Comparison of ENCODE assay signal across 26 cellular contexts in the genomic region with DNA sequence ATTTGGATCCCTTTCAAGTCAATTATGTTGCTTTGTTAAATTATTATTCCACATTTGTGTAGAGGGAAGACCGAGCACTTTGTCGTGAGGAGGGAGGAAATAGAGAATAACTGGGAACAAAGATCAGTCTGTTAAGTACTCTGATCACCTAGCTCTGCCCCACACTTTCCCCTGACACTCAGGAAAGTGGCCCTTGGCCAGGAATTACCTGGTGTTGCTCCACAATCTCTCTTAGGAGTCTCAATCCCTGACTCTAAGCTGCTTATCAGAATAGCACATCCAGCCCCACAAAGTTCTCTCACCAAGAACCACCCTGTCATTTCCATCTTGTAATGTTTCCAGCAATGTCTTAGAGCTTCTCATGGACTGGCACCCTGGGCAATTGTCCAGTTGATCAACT.
"Had no signal": no experiment of that assay in that cellular context is flagged by ENCODE, and none has a peak within 500 bp of the region (broad histone marks: within the 10 kb centered on the region; RNA-seq: fewer than 3 reads in every experiment).

No MANE protein-coding gene starts in this region.

- H3K36me3 Mint-ChIP-seq: activated CD8-positive, alpha-beta memory T cell treated with anti-CD3 and anti-CD28 coated beads, Interleukin-2, amount 10 ng/mL, durations not matched to agents 7 days and 5 days; activated naive CD4-positive, alpha-beta T cell treated with anti-CD3 and anti-CD28 coated beads, Interleukin-2, amount 50 U/mL, for 24 hours; mesothelial cell of epicardium; naive thymus-derived CD8-positive, alpha-beta T cell; stimulated activated effector memory CD8-positive, alpha-beta T cell treated with anti-CD3 and anti-CD28 coated beads, Interleukin-12 subunit alpha, Interleukin-12 subunit beta, amount 100 ng/mL, for 72 hours; WTC11 had no signal

- H3K9me3 Mint-ChIP-seq: activated naive CD4-positive, alpha-beta T cell treated with anti-CD3 and anti-CD28 coated beads, Interleukin-2, amount 50 U/mL, for 24 hours; activated naive CD8-positive, alpha-beta T cell treated with anti-CD3 and anti-CD28 coated beads, Interleukin-2, amount 50 U/mL, for 24 hours; activated T-helper 2 cell treated with anti-CD3 and anti-CD28 coated beads, Interferon-gamma antibody, Interleukin-2, Interleukin-4, amounts not matched to agents 10 μg/mL and 5 μg/mL and 100 μg/mL, durations not matched to agents 14 hours and 24 hours and 36 hours; dendritic cell treated with granulocyte-macrophage colony-stimulating factor and Interleukin-4, amounts not matched to agents 40 ng/mL and 50 ng/mL, for 4 days; endodermal cell; mesothelial cell of epicardium; stimulated activated effector memory CD8-positive, alpha-beta T cell treated with anti-CD3 and anti-CD28 coated beads, Interleukin-12 subunit alpha, Interleukin-12 subunit beta, amount 100 ng/mL, for 72 hours; stimulated activated naive CD8-positive, alpha-beta T cell treated with anti-CD3 and anti-CD28 coated beads, Interleukin-15, Interleukin-2, amounts not matched to agents 100 ng/mL and 50 ng/mL, for 24 hours; WTC11 had no signal

- H3K27me3 Mint-ChIP-seq: activated naive CD8-positive, alpha-beta T cell treated with anti-CD3 and anti-CD28 coated beads, Interleukin-2, amount 50 U/mL, for 24 hours; dendritic cell treated with granulocyte-macrophage colony-stimulating factor and Interleukin-4, amounts not matched to agents 40 ng/mL and 50 ng/mL, for 4 days; T-helper 17 cell had no signal

- H3K4me1 Mint-ChIP-seq: activated CD8-positive, alpha-beta memory T cell treated with anti-CD3 and anti-CD28 coated beads, Interleukin-2, amount 10 ng/mL, durations not matched to agents 7 days and 5 days; activated naive CD4-positive, alpha-beta T cell treated with anti-CD3 and anti-CD28 coated beads, Interleukin-2, amount 50 U/mL, for 24 hours; activated naive CD8-positive, alpha-beta T cell treated with anti-CD3 and anti-CD28 coated beads, Interleukin-2, amount 50 U/mL, for 24 hours; naive thymus-derived CD8-positive, alpha-beta T cell; stimulated activated effector memory CD8-positive, alpha-beta T cell treated with anti-CD3 and anti-CD28 coated beads, Interleukin-12 subunit alpha, Interleukin-12 subunit beta, amount 100 ng/mL, for 72 hours; T-helper 17 cell had no signal

- ATAC-seq: activated CD8-positive, alpha-beta memory T cell treated with anti-CD3 and anti-CD28 coated beads, Interleukin-2, amount 10 ng/mL, durations not matched to agents 7 days and 5 days; activated CD8-positive, alpha-beta T cell treated with anti-CD3 and anti-CD28 coated beads, Interleukin-2, amount 10 ng/mL, durations not matched to agents 7 days and 5 days; activated naive CD8-positive, alpha-beta T cell treated with anti-CD3 and anti-CD28 coated beads, Interleukin-2, amount 50 U/mL, for 24 hours; esophagus mucosa; naive thymus-derived CD8-positive, alpha-beta T cell; sciatic nerve; stimulated activated effector memory CD8-positive, alpha-beta T cell treated with anti-CD3 and anti-CD28 coated beads, Interleukin-12 subunit alpha, Interleukin-12 subunit beta, amount 100 ng/mL, for 72 hours; T-helper 17 cell; WTC11 had no signal

- H3K27ac Mint-ChIP-seq: activated CD8-positive, alpha-beta memory T cell treated with anti-CD3 and anti-CD28 coated beads, Interleukin-2, amount 10 ng/mL, durations not matched to agents 7 days and 5 days; activated CD8-positive, alpha-beta T cell treated with anti-CD3 and anti-CD28 coated beads, Interleukin-2, amount 10 ng/mL, durations not matched to agents 7 days and 5 days; activated naive CD4-positive, alpha-beta T cell treated with anti-CD3 and anti-CD28 coated beads, Interleukin-2, amount 50 U/mL, for 24 hours; activated naive CD8-positive, alpha-beta T cell treated with anti-CD3 and anti-CD28 coated beads, Interleukin-2, amount 50 U/mL, for 24 hours; activated T-helper 2 cell treated with anti-CD3 and anti-CD28 coated beads, Interferon-gamma antibody, Interleukin-2, Interleukin-4, amounts not matched to agents 10 μg/mL and 5 μg/mL and 100 μg/mL, durations not matched to agents 14 hours and 24 hours and 36 hours; dendritic cell treated with granulocyte-macrophage colony-stimulating factor and Interleukin-4, amounts not matched to agents 40 ng/mL and 50 ng/mL, for 4 days; endodermal cell; mesothelial cell of epicardium; naive thymus-derived CD8-positive, alpha-beta T cell; stimulated activated effector memory CD8-positive, alpha-beta T cell treated with anti-CD3 and anti-CD28 coated beads, Interleukin-12 subunit alpha, Interleukin-12 subunit beta, amount 100 ng/mL, for 72 hours; stimulated activated naive CD8-positive, alpha-beta T cell treated with anti-CD3 and anti-CD28 coated beads, Interleukin-15, Interleukin-2, amounts not matched to agents 100 ng/mL and 50 ng/mL, for 24 hours; T-helper 17 cell; WTC11 had no signal

- H3K4me3 Mint-ChIP-seq: activated CD8-positive, alpha-beta memory T cell treated with anti-CD3 and anti-CD28 coated beads, Interleukin-2, amount 10 ng/mL, durations not matched to agents 7 days and 5 days; activated CD8-positive, alpha-beta T cell treated with anti-CD3 and anti-CD28 coated beads, Interleukin-2, amount 10 ng/mL, durations not matched to agents 7 days and 5 days; activated naive CD4-positive, alpha-beta T cell treated with anti-CD3 and anti-CD28 coated beads, Interleukin-2, amount 50 U/mL, for 24 hours; activated naive CD8-positive, alpha-beta T cell treated with anti-CD3 and anti-CD28 coated beads, Interleukin-2, amount 50 U/mL, for 24 hours; dendritic cell treated with granulocyte-macrophage colony-stimulating factor and Interleukin-4, amounts not matched to agents 40 ng/mL and 50 ng/mL, for 4 days; endodermal cell; mesothelial cell of epicardium; naive thymus-derived CD8-positive, alpha-beta T cell; stimulated activated effector memory CD8-positive, alpha-beta T cell treated with anti-CD3 and anti-CD28 coated beads, Interleukin-12 subunit alpha, Interleukin-12 subunit beta, amount 100 ng/mL, for 72 hours; stimulated activated naive CD8-positive, alpha-beta T cell treated with anti-CD3 and anti-CD28 coated beads, Interleukin-15, Interleukin-2, amounts not matched to agents 100 ng/mL and 50 ng/mL, for 24 hours; T-helper 17 cell; WTC11 had no signal

- DNase-seq: activated CD4-positive, alpha-beta T cell treated with anti-CD3 and anti-CD28 coated beads for 1 hour; activated CD8-positive, alpha-beta memory T cell treated with anti-CD3 and anti-CD28 coated beads, Interleukin-2, amount 10 ng/mL, durations not matched to agents 7 days and 5 days; activated CD8-positive, alpha-beta T cell treated with anti-CD3 and anti-CD28 coated beads, Interleukin-2, amount 10 ng/mL, durations not matched to agents 7 days and 5 days; activated naive CD8-positive, alpha-beta T cell treated with anti-CD3 and anti-CD28 coated beads, Interleukin-2, amount 50 U/mL, for 24 hours; activated T-cell treated with anti-CD3 and anti-CD28 coated beads, Interleukin-2, amount 50 U/mL, for 48 hours; amygdala; central memory CD4-positive, alpha-beta T cell; endodermal cell; foreskin fibroblast; head of caudate nucleus; hippocampal formation; left cardiac atrium; naive thymus-derived CD8-positive, alpha-beta T cell; stimulated activated CD4-positive, alpha-beta T cell treated with anti-CD3 and anti-CD28 coated beads, Interleukin-4, amount 100 ng/mL, for 24 hours; T-helper 17 cell; T1000; trophoblast cell had no signal
